27 cellular contexts compared by ENCODE assay signal in genomic region chr4:5098176-5098575, GRCh38.
"Had no signal": no experiment of that assay in that cellular context is flagged by ENCODE, and none has a peak within 500 bp of the region (broad histone marks: within the 10 kb centered on the region; RNA-seq: fewer than 3 reads in every experiment).

No MANE protein-coding gene starts in this region.

- H3K9me3 ChIP-seq: body of pancreas, lower lobe of right lung, mucosa of descending colon, right lobe of liver, testis, transverse colon had no signal

- H3K27ac ChIP-seq: body of pancreas, cardiac muscle cell, coronary artery, dorsolateral prefrontal cortex, heart right ventricle, left lung, lower lobe of right lung, right lobe of liver, skin epidermis, testis, transverse colon had no signal

- DNase-seq: activated B cell treated with CpG ODN at 0.5 μM for 24 hours; activated CD4-positive, alpha-beta T cell treated with anti-CD3 and anti-CD28 coated beads, Interleukin-2, amount 50 U/mL, for 1 hour; activated CD8-positive, alpha-beta T cell treated with anti-CD3 and anti-CD28 coated beads for 36 hours; activated T-cell treated with anti-CD3 and anti-CD28 coated beads, Interleukin-2, amount 50 U/mL, for 48 hours; anterior cingulate cortex; body of pancreas; cerebellar nuclear complex; dorsolateral prefrontal cortex; effector memory CD8-positive, alpha-beta T cell; erythroblast; heart right ventricle; kidney glomerular epithelial cell; left lung; lower lobe of right lung; mucosa of descending colon; posterior cingulate gyrus; right lobe of liver; stimulated activated CD4-positive, alpha-beta T cell treated with anti-CD3 and anti-CD28 coated beads, Interleukin-12 subunit alpha, Interleukin-12 subunit beta, amount 100 ng/mL, for 4 hours; stimulated activated CD4-positive, alpha-beta T cell treated with anti-CD3 and anti-CD28 coated beads, Interleukin-4, amount 100 ng/mL, for 1 hour; stimulated activated naive CD8-positive, alpha-beta T cell treated with anti-CD3 and anti-CD28 coated beads, Interleukin-15, Interleukin-2, amounts not matched to agents 100 U/mL and 50 U/mL, for 24 hours; testis; transverse colon had no signal

- H3K27me3 ChIP-seq: body of pancreas, cardiac muscle cell, heart right ventricle, left lung, right lobe of liver, testis, transverse colon had no signal

- ATAC-seq: activated CD8-positive, alpha-beta T cell treated with anti-CD3 and anti-CD28 coated beads for 36 hours; activated naive CD4-positive, alpha-beta T cell treated with anti-CD3 and anti-CD28 coated beads, Interleukin-2, amount 50 U/mL, for 72 hours; body of pancreas; effector memory CD8-positive, alpha-beta T cell; heart right ventricle; left lung; lower lobe of right lung; mucosa of descending colon; natural killer cell treated with Interleukin-12 subunit alpha and Interleukin-12 subunit beta and Interleukin-15 and Interleukin-18, amount 100 ng/mL, for 72 hours; right lobe of liver; stimulated activated naive CD8-positive, alpha-beta T cell treated with anti-CD3 and anti-CD28 coated beads, Interleukin-15, Interleukin-2, amounts not matched to agents 100 U/mL and 50 U/mL, for 24 hours had no signal

- H3K4me1 ChIP-seq: body of pancreas, heart right ventricle, left lung, lower lobe of right lung, right lobe of liver, testis, transverse colon had no signal

- H3K36me3 ChIP-seq: cardiac muscle cell, heart right ventricle, left lung, lower lobe of right lung, right lobe of liver, transverse colon had no signal

- H3K4me3 ChIP-seq: body of pancreas, cardiac muscle cell, coronary artery, dorsolateral prefrontal cortex, heart right ventricle, left lung, lower lobe of right lung, mucosa of descending colon, right lobe of liver, skin epidermis, testis, transverse colon had no signal
